15 cellular contexts compared by ENCODE assay signal in the genomic region with DNA sequence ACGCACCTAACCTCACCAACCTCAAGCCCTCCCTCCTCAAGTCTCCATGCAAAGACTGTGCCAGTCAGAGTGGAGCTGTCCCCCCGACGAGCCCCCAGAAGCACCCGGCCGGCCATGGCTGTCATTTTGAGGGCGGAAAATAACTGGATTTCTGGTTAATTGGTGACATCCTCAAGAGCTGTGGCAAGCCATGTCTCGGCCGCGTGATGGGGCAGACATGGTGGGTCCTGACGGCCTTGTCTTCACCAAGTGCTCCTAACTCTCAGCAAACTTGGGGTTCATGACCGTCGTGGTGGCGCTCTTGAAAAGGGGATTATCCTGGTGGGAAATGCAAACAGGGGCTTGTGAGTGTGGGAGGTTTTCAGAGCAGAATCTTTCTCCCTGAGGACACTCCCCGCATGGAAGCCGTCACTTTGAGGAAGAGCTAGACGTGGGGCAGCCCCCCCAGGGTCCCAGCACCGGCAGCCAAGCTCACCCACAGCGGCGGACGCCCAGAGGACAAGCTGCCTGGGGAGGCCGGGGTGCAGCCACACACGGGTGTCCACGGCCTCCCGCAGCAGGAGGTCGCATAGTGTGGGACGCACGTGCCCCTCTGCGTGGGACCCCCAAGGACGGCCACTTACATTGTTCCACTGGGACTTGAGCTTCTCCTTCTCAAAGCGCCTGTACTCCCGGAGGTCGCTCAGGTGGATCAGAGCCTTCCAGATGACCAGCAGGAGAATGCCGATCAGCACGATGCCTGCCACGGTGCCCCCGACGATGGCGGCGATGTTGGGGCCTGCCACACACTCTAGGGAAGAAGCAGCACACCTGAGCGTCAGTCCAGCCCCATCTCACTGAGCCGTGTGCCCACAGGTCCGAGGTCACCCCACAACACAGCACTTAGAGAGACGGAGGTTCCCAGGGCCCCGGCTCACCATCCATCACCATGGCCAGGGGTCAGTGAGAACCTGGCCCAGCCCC. TPM values are rescaled to one million over a fixed set of nuclear protein-coding genes. Genes with fewer than 3 reads are reported as not detected.
DNase-seq lines count a peak whose midpoint lies in the region; ATAC-seq, FAIRE-seq and TF ChIP-seq lines count a peak whose summit lies in the region.
"Had no signal": no experiment of that assay in that cellular context is flagged by ENCODE, and none has a peak within 500 bp of the region (broad histone marks: within the 10 kb centered on the region; RNA-seq: fewer than 3 reads in every experiment).

No MANE protein-coding gene starts in this region.

- no peaks in the 10 kb centered on the region for H3K36me3 Mint-ChIP-seq in nephron progenitor cell (ENCODE audit: low read depth)

- CTCF ChIA-PET in HepG2 (lab: Yijun Ruan, JAX; ENCODE audit: low intra/inter-chr PET ratio, low total read pairs) = no interaction called here
- CTCF ChIA-PET in K562 (lab: Yijun Ruan, JAX; ENCODE audit: low intra/inter-chr PET ratio) = interaction anchor here (0.6 kb wide), 1 partner anchor 40 kb away, joined by 4 read pairs; no protein-coding TSS in a partner anchor

- H3K4me2 ChIP-seq in HepG2 (ENCODE audit: low read depth, low read length) (no peak overlapping the region), K562 (ENCODE audit: insufficient read depth, low read length) (no peak overlapping the region)

- ATAC-seq in right lobe of liver (no peak), HepG2 (no peak), K562 (peak; percentile 9; the same call in 1 of the 3 replicates), GM18519 (IDR thresholded peaks at IDR 0.05; ENCODE audit: low FRiP score, unreplicated experiment) (no peak)

- no peaks in the 10 kb centered on the region for H3K9me3 ChIP-seq in right lobe of liver
- H3K9me3 ChIP-seq in HepG2 (ENCODE audit: low read length) = no peaks in the 10 kb centered on the region
- H3K9me3 ChIP-seq in K562 (replicated peaks; ENCODE audit: control insufficient read depth, insufficient read depth, low read depth, low read length) = no peaks in the 10 kb centered on the region
- H3K9me3 ChIP-seq in thyroid gland = no peaks in the 10 kb centered on the region

- TF ChIP-seq CTCF in right lobe of liver (IDR thresholded peaks at IDR 0.05) = no peak
- TF ChIP-seq CTCF in HepG2 (CRISPR knock-in tag; IDR thresholded peaks at IDR 0.05) = no peak
- no peak for TF ChIP-seq CTCF in K562 (IDR thresholded peaks at IDR 0.05 in 2 of 3, conservative IDR thresholded peaks at IDR 0.05 in 1 of 3; ENCODE audit: insufficient read depth in 2 of 3, low read depth in 1 of 3, low read length in 3 of 3)
- TF ChIP-seq CTCF in nephron progenitor cell (IDR thresholded peaks at IDR 0.05) = no peak
- TF ChIP-seq CTCF in thyroid gland (IDR thresholded peaks at IDR 0.05) = no peak

- H3K27ac Mint-ChIP-seq in nephron progenitor cell = peak overlapping the region; percentile 59

- TF ChIP-seq POLR2A in right lobe of liver (IDR thresholded peaks at IDR 0.05) (no peak), HepG2 (IDR thresholded peaks at IDR 0.05; ENCODE audit: insufficient read depth in 1 of 2, low read depth in 2 of 2, low read length in 2 of 2) (no peak), K562 (conservative IDR thresholded peaks at IDR 0.05) (no peak), thyroid gland (IDR thresholded peaks at IDR 0.05) (no peak)

- H3K27ac ChIP-seq in right lobe of liver = peak overlapping the region in 1 of 3 donors; percentile 34
- H3K27ac ChIP-seq in HepG2 (ENCODE audit: extremely low read length, insufficient read depth, low read length) = no peak overlapping the region
- no peak overlapping the region for H3K27ac ChIP-seq in K562 (ENCODE audit: extremely low read depth, low read depth, low read length)
- no peak overlapping the region for H3K27ac ChIP-seq in thyroid gland

- no peaks in the 10 kb centered on the region for H3K9me3 Mint-ChIP-seq in nephron progenitor cell
- H3K9me3 Mint-ChIP-seq: CD8-positive, alpha-beta memory T cell had no signal

- intact Hi-C loops in right lobe of liver (cut with DNase I) (no loop called here), HepG2 (cut with micrococcal nuclease; ENCODE audit: unreplicated experiment) (no loop called here), K562 (cut with micrococcal nuclease) (no loop called here), thyroid gland (cut with DNase I) (no loop called here)

- peaks cover 34% of the 10 kb centered on the region for H3K4me1 Mint-ChIP-seq in nephron progenitor cell

- H4K20me1 ChIP-seq in HepG2 (ENCODE audit: insufficient read depth, low read length) (no peaks in the 10 kb centered on the region), K562 (replicated peaks; ENCODE audit: control insufficient read depth, insufficient read depth, low read length) (peaks cover 14% of the 10 kb centered on the region)

- in situ Hi-C loops in HepG2 (cut with HindIII; ENCODE audit: extremely low pct_ligation_motif_present, low pct_unique_long_range_greater_than_20kb) (no loop called here), K562 (cut with MboI) (no loop called here)

- TF ChIP-seq RAD21 in HepG2 (CRISPR knock-in tag; IDR thresholded peaks at IDR 0.05) = no peak
- no peak for TF ChIP-seq RAD21 in K562 (CRISPR knock-in tag; conservative IDR thresholded peaks at IDR 0.05 in 1 of 2, IDR thresholded peaks at IDR 0.05 in 1 of 2)

- H3K27me3 Mint-ChIP-seq in nephron progenitor cell (ENCODE audit: low read depth, poor library complexity) = peaks cover 26% of the 10 kb centered on the region
- H3K27me3 Mint-ChIP-seq: CD8-positive, alpha-beta memory T cell had no signal

- no peaks in the 10 kb centered on the region for H3K27me3 ChIP-seq in right lobe of liver
- no peaks in the 10 kb centered on the region for H3K27me3 ChIP-seq in HepG2 (ENCODE audit: control insufficient read depth in 1 of 2, insufficient read depth in 2 of 2, low read length in 2 of 2)
- peaks cover 19 to 55% of the 10 kb centered on the region in 2 experiments; a peak in 4 of 5 replicates for H3K27me3 ChIP-seq in K562 (ENCODE audit: control insufficient read depth in 2 of 2, insufficient read depth in 2 of 2, low read length in 2 of 2)
- H3K27me3 ChIP-seq in thyroid gland = no peaks in the 10 kb centered on the region

- 77% methylated on average over 12 of the region's 44 CpGs for WGBS in right lobe of liver (ENCODE audit: insufficient coverage, low coverage, low lambda C conversion rate, missing lambda C conversion rate)
- 91% methylated on average over 18 of the region's 44 CpGs for WGBS in HepG2 (ENCODE audit: low lambda C conversion rate)
- 42% methylated on average over 40 of the region's 44 CpGs for WGBS in K562 (ENCODE audit: insufficient coverage, low coverage, missing lambda C conversion rate)
- WGBS in thyroid gland, 2 donors = 86 to 88% methylated on average over 22 to 41 of the region's 44 CpGs

- H3K9ac ChIP-seq in HepG2 (ENCODE audit: insufficient read depth, low read depth, low read length) (no peak overlapping the region), K562 (ENCODE audit: insufficient read depth in 1 of 2, low read depth in 2 of 2, low read length in 2 of 2) (no peak overlapping the region)

- no peak for TF ChIP-seq EP300 in HepG2 (IDR thresholded peaks at IDR 0.05; ENCODE audit: low read depth in 2 of 2, low read length in 2 of 2)
- TF ChIP-seq EP300 in HepG2 (CRISPR knock-in tag; IDR thresholded peaks at IDR 0.05; ENCODE audit: borderline replicate concordance) = no peak
- no peak for TF ChIP-seq EP300 in K562 (IDR thresholded peaks at IDR 0.05; ENCODE audit: low read length)

- BruUV-seq in HepG2 (replicated peaks; lab: Mats Ljungman, UMichigan) = no TSS peak
- no TSS peak for BruUV-seq in K562 (replicated peaks; lab: Mats Ljungman, UMichigan)

- no peaks in the 10 kb centered on the region for H3K9me1 ChIP-seq in K562 (ENCODE audit: control insufficient read depth, insufficient read depth, low read length)

- H3K4me3 ChIP-seq in right lobe of liver (no peak overlapping the region), HepG2 (replicated peaks in 1 of 3; ENCODE audit: insufficient read depth in 1 of 3, low read depth in 2 of 3, low read length in 3 of 3) (no peak overlapping the region), K562 (no peak overlapping the region), thyroid gland (replicated peaks in 1 of 3) (no peak overlapping the region)

- POLR2A ChIA-PET in HepG2 (lab: Yijun Ruan, JAX) (no interaction called here), K562 (lab: Yijun Ruan, JAX) (interaction anchor here (0.6 to 1.2 kb wide), 3 partner anchors 12 to 1957 kb away, joined by 3 to 4 read pairs (median 3); no protein-coding TSS in a partner anchor)

- peaks cover 0 to 16% (median 8%) of the 10 kb centered on the region in 4 donors for H3K4me1 ChIP-seq in right lobe of liver
- peaks cover 72% of the 10 kb centered on the region for H3K4me1 ChIP-seq in HepG2 (ENCODE audit: insufficient read depth, low read length)
- peaks cover 5 to 61% of the 10 kb centered on the region in 2 experiments; a peak in 4 of 5 replicates for H3K4me1 ChIP-seq in K562 (replicated peaks in 1 of 2; ENCODE audit: control insufficient read depth in 2 of 2, insufficient read depth in 2 of 2, low read length in 2 of 2)
- H3K4me1 ChIP-seq in thyroid gland = peaks cover 3 to 14% of the 10 kb centered on the region in 2 donors

- H3K4me3 Mint-ChIP-seq in nephron progenitor cell = no peak overlapping the region
- H3K4me3 Mint-ChIP-seq: CD8-positive, alpha-beta memory T cell had no signal

- peak; percentile 17 to 47 (median 44) for DNase-seq in right lobe of liver
- DNase-seq in HepG2 (ENCODE audit: low spot score) = no peak
- DNase-seq in K562 (ENCODE audit: extremely low read depth in 1 of 4, low spot score in 3 of 4) = no peak
- no peak for DNase-seq in nephron progenitor cell
- no peak for DNase-seq in thyroid gland
- DNase-seq in NCI-H1048 (lab: John Stamatoyannopoulos, UW) = no peak
- DNase-seq: GF-D8, IMR-90, NCI-H1436, NCI-H2029 treated with DMSO at 0.1 percent for 48 hours, NCI-H524, RPMI8226 had no signal

- FAIRE-seq in HepG2 (lab: Jason Lieb, UNC) (no peak), K562 (lab: Jason Lieb, UNC) (no peak)
- FAIRE-seq: H54 had no signal

- H3K79me2 ChIP-seq in HepG2 (ENCODE audit: insufficient read depth, low read length) (no peaks in the 10 kb centered on the region), K562 (ENCODE audit: control insufficient read depth, insufficient read depth, low read length) (no peaks in the 10 kb centered on the region)

- H3K36me3 ChIP-seq in right lobe of liver (no peaks in the 10 kb centered on the region), HepG2 (replicated peaks in 1 of 2; ENCODE audit: control insufficient read depth in 1 of 2, insufficient read depth in 2 of 2, low read length in 2 of 2) (no peaks in the 10 kb centered on the region; a peak in 1 of 5 replicates), K562 (ENCODE audit: control insufficient read depth, insufficient read depth, low read length) (no peaks in the 10 kb centered on the region), thyroid gland (no peaks in the 10 kb centered on the region)

- H2AFZ ChIP-seq in HepG2 (ENCODE audit: low read length) = no peak overlapping the region
- H2AFZ ChIP-seq in K562 (ENCODE audit: low read depth, low read length) = no peak overlapping the region

RNA-seq across cellular contexts. Expression of a gene that starts 12.9 kb away (rescaled TPM):
- 100 to 1,000 TPM in 3 of 6 experiments, 10 to 100 TPM in 3; 54.3 to 195 (median 140) TPM for total RNA-seq in right lobe of liver
- total RNA-seq in HepG2 (2016; rRNA removed; fragmentation: Illumina TruSeq; extraction: Trizol) = 89.4 and 161 TPM in 2 replicates
- 42.7 and 52.7 TPM in 2 replicates for total RNA-seq in HepG2 (2016; cell fraction: cytosol; rRNA removed; fragmentation: Illumina TruSeq; extraction: Trizol; ENCODE audit: low read depth)
- total RNA-seq in HepG2 (2016; cell fraction: insoluble cytoplasmic fraction; rRNA removed; fragmentation: Illumina TruSeq; extraction: Trizol) = 93.0 and 159 TPM in 2 replicates
- 72.6 and 73.1 TPM in 2 replicates for total RNA-seq in HepG2 (2016; cell fraction: membrane; rRNA removed; fragmentation: Illumina TruSeq; extraction: Trizol)
- total RNA-seq in HepG2 (2016; cell fraction: nucleus; rRNA removed; fragmentation: Illumina TruSeq; extraction: Trizol) = 137 and 161 TPM in 2 replicates
- 700 and 734 TPM in 2 replicates for polyA plus RNA-seq in HepG2 (2011; rRNA removed)
- 548 and 662 TPM in 2 replicates for polyA plus RNA-seq in HepG2 (2011; cell fraction: cytosol; rRNA removed)
- polyA plus RNA-seq in HepG2 (2011; cell fraction: nucleus; rRNA removed) = 529 and 555 TPM in 2 replicates
- polyA plus RNA-seq in HepG2 (2012) = 435 and 453 TPM in 2 replicates
- polyA plus RNA-seq in HepG2 (2016; cell fraction: cytosol; fragmentation: Illumina TruSeq; extraction: Trizol; ENCODE audit: low read depth) = 22.2 and 24.3 TPM in 2 replicates
- 90.0 and 95.3 TPM in 2 replicates for polyA plus RNA-seq in HepG2 (2016; cell fraction: insoluble cytoplasmic fraction; fragmentation: Illumina TruSeq; extraction: Trizol; ENCODE audit: low read depth)
- 47.9 and 49.9 TPM in 2 replicates for polyA plus RNA-seq in HepG2 (2016; cell fraction: membrane; fragmentation: Illumina TruSeq; extraction: Trizol; ENCODE audit: low read depth)
- 267 and 281 TPM in 2 replicates for polyA plus RNA-seq in HepG2 (2016; cell fraction: nucleus; fragmentation: Illumina TruSeq; extraction: Trizol; ENCODE audit: insufficient read depth, low read depth)
- polyA minus RNA-seq in HepG2 (2011; rRNA and poly(A)+ RNA removed; ENCODE audit: low replicate concordance) = 110 and 581 TPM in 2 replicates
- polyA minus RNA-seq in HepG2 (2011; cell fraction: cytosol; rRNA and poly(A)+ RNA removed) = 491 and 595 TPM in 2 replicates
- 203 and 242 TPM in 2 replicates for polyA minus RNA-seq in HepG2 (2011; cell fraction: nucleus; rRNA and poly(A)+ RNA removed)
- total RNA-seq in K562 (2011; cell fraction: chromatin; rRNA removed; ENCODE audit: low replicate concordance) = 109 and 139 TPM in 2 replicates
- 131 and 151 TPM in 2 replicates for total RNA-seq in K562 (2011; cell fraction: nucleolus; rRNA removed)
- total RNA-seq in K562 (2011; cell fraction: nucleoplasm; rRNA removed) = 146 and 174 TPM in 2 replicates
- total RNA-seq in K562 (2014; rRNA removed) = 85.4 and 97.6 TPM in 2 replicates
- total RNA-seq in K562 (2014; rRNA removed; fragmentation: Illumina TruSeq; extraction: Trizol) = 65.7 and 66.2 TPM in 2 replicates
- total RNA-seq in K562 (2015; rRNA removed; fragmentation: Illumina TruSeq; extraction: Trizol) = 92.9 and 98.7 TPM in 2 replicates
- 99.3 and 99.5 TPM in 2 replicates for total RNA-seq in K562 (2021)
- polyA plus RNA-seq in K562 (2011; rRNA removed) = 92.4 and 138 TPM in 2 replicates
- 79.9 and 115 TPM in 2 replicates for polyA plus RNA-seq in K562 (2011; cell fraction: cytosol; rRNA removed)
- 69.1 and 123 TPM in 2 replicates for polyA plus RNA-seq in K562 (2011; cell fraction: nucleus; rRNA removed)
- polyA plus RNA-seq in K562 (2012) = 77.4 and 167 TPM in 2 replicates
- 77.0 and 77.8 TPM in 2 replicates for polyA plus RNA-seq in K562 (2014; fragmentation: Illumina TruSeq; extraction: Trizol)
- 1 to 10 TPM; 5.0 to 9.2 TPM for polyA plus RNA-seq in K562 (2014; fragmentation: Nextera tagmentation; extraction: Ambion mirVana)
- polyA plus RNA-seq in K562 (2014; rRNA removed) = 82.4 and 86.9 TPM in 2 replicates
- polyA minus RNA-seq in K562 (2011; rRNA and poly(A)+ RNA removed) = 54.1 and 70.2 TPM in 2 replicates
- 69.1 and 114 TPM in 2 replicates for polyA minus RNA-seq in K562 (2011; cell fraction: cytosol; rRNA and poly(A)+ RNA removed)
- 17.4 and 40.2 TPM in 2 replicates for polyA minus RNA-seq in K562 (2011; cell fraction: nucleus; rRNA and poly(A)+ RNA removed)
- 100 to 1,000 TPM; 256 to 374 (median 309) TPM for total RNA-seq in thyroid gland

RNA-seq across cellular contexts. Expression of a gene that starts 34.3 kb away (rescaled TPM):
- total RNA-seq in right lobe of liver = 10 to 100 TPM; 12.9 to 61.8 (median 36.6) TPM
- 1.6 and 4.2 TPM in 2 replicates for total RNA-seq in HepG2 (2016; rRNA removed; fragmentation: Illumina TruSeq; extraction: Trizol)
- total RNA-seq in HepG2 (2016; cell fraction: cytosol; rRNA removed; fragmentation: Illumina TruSeq; extraction: Trizol; ENCODE audit: low read depth) = 0.71 and 0.91 TPM in 2 replicates
- total RNA-seq in HepG2 (2016; cell fraction: insoluble cytoplasmic fraction; rRNA removed; fragmentation: Illumina TruSeq; extraction: Trizol) = 2.3 and 3.5 TPM in 2 replicates
- total RNA-seq in HepG2 (2016; cell fraction: membrane; rRNA removed; fragmentation: Illumina TruSeq; extraction: Trizol) = 1.2 and 1.9 TPM in 2 replicates
- 6.5 and 6.6 TPM in 2 replicates for total RNA-seq in HepG2 (2016; cell fraction: nucleus; rRNA removed; fragmentation: Illumina TruSeq; extraction: Trizol)
- 18.0 and 26.4 TPM in 2 replicates for polyA plus RNA-seq in HepG2 (2011; rRNA removed)
- 22.3 and 25.2 TPM in 2 replicates for polyA plus RNA-seq in HepG2 (2011; cell fraction: cytosol; rRNA removed)
- 63.6 and 64.3 TPM in 2 replicates for polyA plus RNA-seq in HepG2 (2011; cell fraction: nucleus; rRNA removed)
- 28.1 and 37.9 TPM in 2 replicates for polyA plus RNA-seq in HepG2 (2012)
- 0.53 and 1.0 TPM in 2 replicates for polyA plus RNA-seq in HepG2 (2016; cell fraction: cytosol; fragmentation: Illumina TruSeq; extraction: Trizol; ENCODE audit: low read depth)
- 2.2 and 2.5 TPM in 2 replicates for polyA plus RNA-seq in HepG2 (2016; cell fraction: insoluble cytoplasmic fraction; fragmentation: Illumina TruSeq; extraction: Trizol; ENCODE audit: low read depth)
- 1.3 and 1.5 TPM in 2 replicates for polyA plus RNA-seq in HepG2 (2016; cell fraction: membrane; fragmentation: Illumina TruSeq; extraction: Trizol; ENCODE audit: low read depth)
- polyA plus RNA-seq in HepG2 (2016; cell fraction: nucleus; fragmentation: Illumina TruSeq; extraction: Trizol; ENCODE audit: insufficient read depth, low read depth) = 5.9 and 7.0 TPM in 2 replicates
- 1.4 and 26.8 TPM in 2 replicates for polyA minus RNA-seq in HepG2 (2011; rRNA and poly(A)+ RNA removed; ENCODE audit: low replicate concordance)
- 11.9 and 12.6 TPM in 2 replicates for polyA minus RNA-seq in HepG2 (2011; cell fraction: cytosol; rRNA and poly(A)+ RNA removed)
- polyA minus RNA-seq in HepG2 (2011; cell fraction: nucleus; rRNA and poly(A)+ RNA removed) = 10.0 and 14.7 TPM in 2 replicates
- total RNA-seq in K562 (2011; cell fraction: chromatin; rRNA removed; ENCODE audit: low replicate concordance) = 0.69 and 1.4 TPM in 2 replicates
- 1.0 and 1.3 TPM in 2 replicates for total RNA-seq in K562 (2011; cell fraction: nucleolus; rRNA removed)
- total RNA-seq in K562 (2011; cell fraction: nucleoplasm; rRNA removed) = 0.23 and 0.29 TPM in 2 replicates
- total RNA-seq in K562 (2014; rRNA removed) = 0.78 and 1.0 TPM in 2 replicates
- 0.07 and 0.22 TPM in 2 replicates for total RNA-seq in K562 (2014; rRNA removed; fragmentation: Illumina TruSeq; extraction: Trizol)
- 0.49 and 0.51 TPM in 2 replicates for total RNA-seq in K562 (2015; rRNA removed; fragmentation: Illumina TruSeq; extraction: Trizol)
- total RNA-seq in K562 (2021) = 1.2 and 1.3 TPM in 2 replicates
- 0.20 and 1.6 TPM in 2 replicates for polyA plus RNA-seq in K562 (2011; rRNA removed)
- 0.33 and 1.3 TPM in 2 replicates for polyA plus RNA-seq in K562 (2011; cell fraction: cytosol; rRNA removed)
- polyA plus RNA-seq in K562 (2011; cell fraction: nucleus; rRNA removed) = 2.0 and 3.1 TPM in 2 replicates
- 0.77 and 5.1 TPM in 2 replicates for polyA plus RNA-seq in K562 (2012)
- polyA plus RNA-seq in K562 (2014; fragmentation: Illumina TruSeq; extraction: Trizol) = 0.24 and 0.25 TPM in 2 replicates
- polyA plus RNA-seq in K562 (2014; fragmentation: Nextera tagmentation; extraction: Ambion mirVana) = not detected
- 0.57 and 0.60 TPM in 2 replicates for polyA plus RNA-seq in K562 (2014; rRNA removed)
- polyA minus RNA-seq in K562 (2011; rRNA and poly(A)+ RNA removed) = 0.04 and 0.57 TPM in 2 replicates
- 1.0 and 4.8 TPM in 2 replicates for polyA minus RNA-seq in K562 (2011; cell fraction: cytosol; rRNA and poly(A)+ RNA removed)
- polyA minus RNA-seq in K562 (2011; cell fraction: nucleus; rRNA and poly(A)+ RNA removed) = 0.27 and 1.8 TPM in 2 replicates
- total RNA-seq in thyroid gland = 10 to 100 TPM; 18.4 to 79.4 (median 27.5) TPM
- total RNA-seq: IMR-90 had no signal

RNA-seq across cellular contexts. Expression of a gene that starts 53.4 kb away (rescaled TPM):
- total RNA-seq in right lobe of liver (10 to 100 TPM; 15.0 to 27.9 (median 17.1) TPM), HepG2 (2016; rRNA removed; fragmentation: Illumina TruSeq; extraction: Trizol) (47.1 and 51.5 TPM in 2 replicates), K562 (2014; rRNA removed) (65.2 and 66.8 TPM in 2 replicates), K562 (2014; rRNA removed; fragmentation: Illumina TruSeq; extraction: Trizol) (11.2 and 14.8 TPM in 2 replicates), K562 (2015; rRNA removed; fragmentation: Illumina TruSeq; extraction: Trizol) (18.5 and 20.3 TPM in 2 replicates), K562 (2021) (71.2 and 75.5 TPM in 2 replicates), thyroid gland (10 to 100 TPM in 3 of 4 donors, 1 to 10 TPM in 1; 4.8 to 19.1 (median 11.2) TPM)
- 43.4 and 50.9 TPM in 2 replicates for total RNA-seq in HepG2 (2016; cell fraction: cytosol; rRNA removed; fragmentation: Illumina TruSeq; extraction: Trizol; ENCODE audit: low read depth)
- total RNA-seq in HepG2 (2016; cell fraction: insoluble cytoplasmic fraction; rRNA removed; fragmentation: Illumina TruSeq; extraction: Trizol) = 51.9 and 55.4 TPM in 2 replicates
- total RNA-seq in HepG2 (2016; cell fraction: membrane; rRNA removed; fragmentation: Illumina TruSeq; extraction: Trizol) = 31.2 and 37.8 TPM in 2 replicates
- total RNA-seq in HepG2 (2016; cell fraction: nucleus; rRNA removed; fragmentation: Illumina TruSeq; extraction: Trizol) = 17.3 and 20.5 TPM in 2 replicates
- polyA plus RNA-seq in HepG2 (2011; rRNA removed) (21.0 and 22.6 TPM in 2 replicates), K562 (2011; rRNA removed) (13.5 and 16.5 TPM in 2 replicates), K562 (2014; fragmentation: Illumina TruSeq; extraction: Trizol) (8.2 and 18.9 TPM in 2 replicates), K562 (2014; fragmentation: Nextera tagmentation; extraction: Ambion mirVana) (1 to 10 TPM; 1.2 to 1.8 TPM), K562 (2014; rRNA removed) (54.4 and 60.2 TPM in 2 replicates)
- 32.4 and 47.0 TPM in 2 replicates for polyA plus RNA-seq in HepG2 (2011; cell fraction: cytosol; rRNA removed)
- 22.9 and 26.2 TPM in 2 replicates for polyA plus RNA-seq in HepG2 (2011; cell fraction: nucleus; rRNA removed)
- 22.9 TPM in 2 replicates for polyA plus RNA-seq in HepG2 (2012)
- polyA plus RNA-seq in HepG2 (2016; cell fraction: cytosol; fragmentation: Illumina TruSeq; extraction: Trizol; ENCODE audit: low read depth) = 43.3 and 45.1 TPM in 2 replicates
- 53.9 and 57.5 TPM in 2 replicates for polyA plus RNA-seq in HepG2 (2016; cell fraction: insoluble cytoplasmic fraction; fragmentation: Illumina TruSeq; extraction: Trizol; ENCODE audit: low read depth)
- polyA plus RNA-seq in HepG2 (2016; cell fraction: membrane; fragmentation: Illumina TruSeq; extraction: Trizol; ENCODE audit: low read depth) = 27.6 and 29.8 TPM in 2 replicates
- 35.4 and 41.4 TPM in 2 replicates for polyA plus RNA-seq in HepG2 (2016; cell fraction: nucleus; fragmentation: Illumina TruSeq; extraction: Trizol; ENCODE audit: insufficient read depth, low read depth)
- polyA minus RNA-seq in HepG2 (2011; rRNA and poly(A)+ RNA removed; ENCODE audit: low replicate concordance) = 14.1 and 17.2 TPM in 2 replicates
- 15.8 and 22.1 TPM in 2 replicates for polyA minus RNA-seq in HepG2 (2011; cell fraction: cytosol; rRNA and poly(A)+ RNA removed)
- polyA minus RNA-seq in HepG2 (2011; cell fraction: nucleus; rRNA and poly(A)+ RNA removed) = 5.8 and 8.6 TPM in 2 replicates
- total RNA-seq in K562 (2011; cell fraction: chromatin; rRNA removed; ENCODE audit: low replicate concordance) = 18.9 and 29.0 TPM in 2 replicates
- total RNA-seq in K562 (2011; cell fraction: nucleolus; rRNA removed) = 22.8 and 25.7 TPM in 2 replicates
- total RNA-seq in K562 (2011; cell fraction: nucleoplasm; rRNA removed) = 14.8 and 16.0 TPM in 2 replicates
- polyA plus RNA-seq in K562 (2011; cell fraction: cytosol; rRNA removed) = 14.3 and 38.6 TPM in 2 replicates
- 10.2 and 19.3 TPM in 2 replicates for polyA plus RNA-seq in K562 (2011; cell fraction: nucleus; rRNA removed)
- polyA plus RNA-seq in K562 (2012) = 34.2 and 36.9 TPM in 2 replicates
- 16.0 and 22.8 TPM in 2 replicates for polyA minus RNA-seq in K562 (2011; rRNA and poly(A)+ RNA removed)
- polyA minus RNA-seq in K562 (2011; cell fraction: cytosol; rRNA and poly(A)+ RNA removed) = 25.3 and 31.3 TPM in 2 replicates
- polyA minus RNA-seq in K562 (2011; cell fraction: nucleus; rRNA and poly(A)+ RNA removed) = 3.8 and 5.3 TPM in 2 replicates

Comparison
In these comparisons a context has a peak if more than half of its experiments do, and no peak if none do; other contexts are left out.
1. DNase-seq: peak in right lobe of liver (3 of 3); none in HepG2 (single experiment), K562 (0 of 4), nephron progenitor cell (single experiment), thyroid gland (0 of 2) and NCI-H1048 (single experiment).